9 cellular contexts compared by ENCODE assay signal in genomic region chrX:39896951-39897740, GRCh38.
DNase-seq lines count a peak whose midpoint lies in the region; ATAC-seq and TF ChIP-seq lines count a peak whose summit lies in the region.
"Had no signal": no experiment of that assay in that cellular context is flagged by ENCODE, and none has a peak within 500 bp of the region (broad histone marks: within the 10 kb centered on the region; RNA-seq: fewer than 3 reads in every experiment).

No MANE protein-coding gene starts in this region.

- CTCF ChIA-PET in mammary epithelial cell (lab: Charles Lee; ENCODE audit: low non-redundant PET): interaction anchor here (0.7 kb wide), 1 partner anchor 459 kb away, joined by 4 read pairs; no protein-coding TSS in a partner anchor

- peaks cover 59% of the 10 kb centered on the region for H3K4me1 ChIP-seq in HUES6 (ENCODE audit: control insufficient read depth, insufficient read depth, low read length)
- H3K4me1 ChIP-seq in mammary epithelial cell (ENCODE audit: insufficient read depth, low read length): peaks cover 36% of the 10 kb centered on the region
- H3K4me1 ChIP-seq in left lung: peaks cover 0 to 16% of the 10 kb centered on the region in 2 donors

- TF ChIP-seq CTCF in mammary epithelial cell (conservative IDR thresholded peaks at IDR 0.05 in 1 of 2, IDR thresholded peaks at IDR 0.05 in 1 of 2; ENCODE audit: extremely low read depth in 1 of 2, insufficient read depth in 1 of 2, low read depth in 1 of 2, low read length in 2 of 2): peak in 1 of 2 donors; percentile 11
- TF ChIP-seq CTCF in left lung (IDR thresholded peaks at IDR 0.05): no peak
- no peak for TF ChIP-seq CTCF in GM20000 (IDR thresholded peaks at IDR 0.05; ENCODE audit: extremely low read depth, missing control alignments)

- in situ Hi-C loops in mammary epithelial cell (cut with MboI; ENCODE audit: low sequenced_read_pairs in 2 of 2): no loop called here

- H3K36me3 ChIP-seq in HUES6 (ENCODE audit: control insufficient read depth, insufficient read depth, low read length) (no peaks in the 10 kb centered on the region), mammary epithelial cell (ENCODE audit: insufficient read depth, low read length) (no peaks in the 10 kb centered on the region), left lung (no peaks in the 10 kb centered on the region)

- peak overlapping the region; percentile 41 for H3K4me2 ChIP-seq in mammary epithelial cell (ENCODE audit: insufficient read depth, low read depth, low read length)

- no peaks in the 10 kb centered on the region for H4K20me1 ChIP-seq in mammary epithelial cell (ENCODE audit: insufficient read depth, low read length)

- H3K79me2 ChIP-seq in mammary epithelial cell (ENCODE audit: insufficient read depth, low read length): no peaks in the 10 kb centered on the region

- H2AFZ ChIP-seq in mammary epithelial cell (ENCODE audit: low read depth, low read length): peak overlapping the region; percentile 70

- BruUV-seq in mammary epithelial cell (replicated peaks; lab: Mats Ljungman, UMichigan): no TSS peak

- H3K27me3 ChIP-seq in HUES6 (ENCODE audit: control insufficient read depth, insufficient read depth, low read length) (peaks cover 23% of the 10 kb centered on the region; the same call in 1 of the 2 replicates), mammary epithelial cell (ENCODE audit: insufficient read depth, low read length) (no peaks in the 10 kb centered on the region), left lung (no peaks in the 10 kb centered on the region)

- H3K9me3 ChIP-seq in HUES6 (ENCODE audit: control insufficient read depth, insufficient read depth, low read depth, low read length): no peaks in the 10 kb centered on the region; the same call in 1 of the 2 replicates
- H3K9me3 ChIP-seq in mammary epithelial cell (replicated peaks; ENCODE audit: insufficient read depth, low read length): no peaks in the 10 kb centered on the region
- H3K9me3 ChIP-seq in left lung: no peaks in the 10 kb centered on the region

- H3K27ac ChIP-seq in HUES6 (ENCODE audit: low read depth, low read length): peak overlapping the region; percentile 33; the same call in 1 of the 2 replicates
- peak overlapping the region; percentile 41 for H3K27ac ChIP-seq in mammary epithelial cell (ENCODE audit: insufficient read depth, low read depth, low read length)
- peak overlapping the region in 1 of 2 donors; percentile 50 for H3K27ac ChIP-seq in left lung

- peak overlapping the region; percentile 55 for H3K9ac ChIP-seq in HUES6 (ENCODE audit: low read length)
- H3K9ac ChIP-seq in mammary epithelial cell (ENCODE audit: insufficient read depth, low read length): no peak overlapping the region

- intact Hi-C loops in mammary epithelial cell (cut with micrococcal nuclease): loop anchor here (5.0 to 10.0 kb wide), 2 partner anchors 85 to 162 kb away; no protein-coding TSS in a partner anchor
- intact Hi-C loops in left lung (cut with DNase I): no loop called here

- WGBS in mammary epithelial cell (ENCODE audit: low coverage, missing lambda C conversion rate): 24% methylated on average over 19 of the region's 20 CpGs

- dilution Hi-C loops in mammary epithelial cell (cut with HindIII; ENCODE audit: low sequenced_read_pairs): no loop called here

- peak; percentile 61 for DNase-seq in 8988T
- peak; percentile 57 for DNase-seq in mammary epithelial cell
- no peak for DNase-seq in left lung
- no peak for DNase-seq in GM20000 (ENCODE audit: low spot score)
- no peak for DNase-seq in NCI-H2171 treated with DMSO at 0.1 percent for 48 hours (lab: John Stamatoyannopoulos, UW)
- DNase-seq: activated naive CD4-positive, alpha-beta T cell treated with anti-CD3 and anti-CD28 coated beads for 36 hours had no signal

- ATAC-seq in left lung (peak; percentile 60), GM18511 (IDR thresholded peaks at IDR 0.05; ENCODE audit: unreplicated experiment) (no peak), HG02938 (IDR thresholded peaks at IDR 0.05; ENCODE audit: unreplicated experiment) (no peak)

- H3K4me3 ChIP-seq in HUES6 (ENCODE audit: low read depth, low read length): peak overlapping the region; percentile 13; the same call in 1 of the 2 replicates
- H3K4me3 ChIP-seq in mammary epithelial cell (replicated peaks in 1 of 3; ENCODE audit: insufficient read depth in 1 of 3, low read depth in 2 of 3, low read length in 3 of 3): no peak overlapping the region
- no peak overlapping the region for H3K4me3 ChIP-seq in left lung

Comparison
In these comparisons a context has a peak if more than half of its experiments do, and no peak if none do; other contexts are left out.
1. DNase-seq: peak in 8988T (single experiment) and mammary epithelial cell (single experiment); none in left lung (0 of 2), GM20000 (single experiment) and NCI-H2171 treated with DMSO at 0.1 percent for 48 hours (single experiment).